In the genomic region with DNA sequence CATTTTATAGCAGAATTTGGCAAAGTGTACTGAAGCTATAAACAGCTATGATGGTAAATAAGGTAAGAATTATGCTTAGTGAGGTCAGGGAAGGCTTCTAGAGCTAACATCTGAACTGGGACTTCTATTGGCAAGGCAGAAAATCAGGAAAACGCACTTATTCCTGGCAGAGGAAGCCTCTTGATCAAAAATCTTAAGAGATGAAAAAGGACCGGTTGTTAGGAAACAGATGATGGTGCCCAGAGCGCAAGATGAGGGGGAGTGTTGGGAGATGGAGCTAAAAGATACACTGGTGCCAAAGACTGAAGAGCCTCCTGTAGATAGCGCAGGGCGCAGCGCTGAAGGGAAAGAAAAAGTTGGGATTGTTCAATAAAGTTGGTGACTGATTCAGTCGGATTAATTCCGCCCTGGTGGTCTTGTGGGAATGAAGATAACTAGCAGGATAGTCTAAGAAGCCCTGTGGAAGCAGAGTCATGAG, we compare ENCODE assay signal across 7 cellular contexts. TPM values are rescaled to one million over a fixed set of nuclear protein-coding genes. Genes with fewer than 3 reads are reported as not detected.
DNase-seq lines count a peak whose midpoint lies in the region; ATAC-seq and TF ChIP-seq lines count a peak whose summit lies in the region.

No MANE protein-coding gene starts in this region.

- H3K9me3 ChIP-seq in heart left ventricle (no peaks in the 10 kb centered on the region), gastrocnemius medialis (no peaks in the 10 kb centered on the region)

- intact Hi-C loops in heart left ventricle (cut with DNase I) (loop anchor here in 5 of 10 donors (2.0 to 5.0 kb wide), 5 partner anchors 54 to 144 kb away; a partner anchor contains a TSS), gastrocnemius medialis (cut with DNase I; ENCODE audit: low total_unique reads) (loop anchor here (1.0 to 5.0 kb wide), 3 partner anchors 94 to 262 kb away; a partner anchor contains a TSS)

- no peaks in the 10 kb centered on the region for H3K9me3 Mint-ChIP-seq in activated CD8-positive, alpha-beta T cell treated with anti-CD3 and anti-CD28 coated beads, Interleukin-2, amount 10 ng/mL, durations not matched to agents 7 days and 5 days (ENCODE audit: insufficient read depth)

- TF ChIP-seq CTCF in heart left ventricle (IDR thresholded peaks at IDR 0.05), result no peak
- no peak for TF ChIP-seq CTCF in gastrocnemius medialis (IDR thresholded peaks at IDR 0.05 in 4 of 5, conservative IDR thresholded peaks at IDR 0.05 in 1 of 5)

- WGBS in heart left ventricle, 4 donors, result 1 to 2% (median 1%) methylated on average over 8 of the region's 8 CpGs

- H3K27me3 Mint-ChIP-seq in activated CD8-positive, alpha-beta T cell treated with anti-CD3 and anti-CD28 coated beads, Interleukin-2, amount 10 ng/mL, durations not matched to agents 7 days and 5 days (ENCODE audit: low read depth), result peaks cover 3% of the 10 kb centered on the region

- POLR2A ChIA-PET in activated CD8-positive, alpha-beta T cell treated with anti-CD3 and anti-CD28 coated beads, Interleukin-2, amount 10 ng/mL, durations not matched to agents 7 days and 5 days (lab: Charles Lee), result interaction anchor here (0.6 to 2.0 kb wide), 6 partner anchors 9 to 768 kb away, joined by 3 to 6 read pairs (median 3); a partner anchor contains a TSS

- H3K36me3 Mint-ChIP-seq in activated CD8-positive, alpha-beta T cell treated with anti-CD3 and anti-CD28 coated beads, Interleukin-2, amount 10 ng/mL, durations not matched to agents 7 days and 5 days (ENCODE audit: low read depth), result peaks cover 16% of the 10 kb centered on the region

- H3K4me3 ChIP-seq in heart left ventricle, result peak overlapping the region; percentile 83 to 99 (median 94)
- H3K4me3 ChIP-seq in gastrocnemius medialis, result peak overlapping the region; percentile 82 to 100 (median 91)

- H3K27ac ChIP-seq in heart left ventricle (peak overlapping the region; percentile 30 to 98 (median 94)), gastrocnemius medialis (peak overlapping the region; percentile 92 to 99 (median 95))

- H3K4me1 ChIP-seq in heart left ventricle (peaks cover 7 to 57% (median 41%) of the 10 kb centered on the region in 12 donors), gastrocnemius medialis (peaks cover 35 to 40% of the 10 kb centered on the region in 2 donors)

- peak overlapping the region; percentile 91 for H3K4me3 Mint-ChIP-seq in activated CD8-positive, alpha-beta T cell treated with anti-CD3 and anti-CD28 coated beads, Interleukin-2, amount 10 ng/mL, durations not matched to agents 7 days and 5 days

- peak overlapping the region; percentile 95 for H3K27ac Mint-ChIP-seq in activated CD8-positive, alpha-beta T cell treated with anti-CD3 and anti-CD28 coated beads, Interleukin-2, amount 10 ng/mL, durations not matched to agents 7 days and 5 days

- H3K27me3 ChIP-seq in heart left ventricle, result no peaks in the 10 kb centered on the region
- H3K27me3 ChIP-seq in gastrocnemius medialis, result no peaks in the 10 kb centered on the region

- in situ Hi-C loops in gastrocnemius medialis (cut with MboI; ENCODE audit: low sequenced_read_pairs in 4 of 4), result no loop called here

- ATAC-seq in GM18517 (IDR thresholded peaks at IDR 0.05; ENCODE audit: unreplicated experiment), result peak; percentile 14
- peak; percentile 4 for ATAC-seq in HG03045 (IDR thresholded peaks at IDR 0.05; ENCODE audit: unreplicated experiment)
- peak; percentile 16 for ATAC-seq in activated CD8-positive, alpha-beta T cell treated with anti-CD3 and anti-CD28 coated beads, Interleukin-2, amount 10 ng/mL, durations not matched to agents 7 days and 5 days
- ATAC-seq in heart left ventricle, result peak in 3 of 4 donors; percentile 2 to 31 (median 11)
- peak; percentile 19 to 25 for ATAC-seq in gastrocnemius medialis

- CTCF ChIA-PET in activated CD8-positive, alpha-beta T cell treated with anti-CD3 and anti-CD28 coated beads, Interleukin-2, amount 10 ng/mL, durations not matched to agents 7 days and 5 days (lab: Charles Lee), result interaction anchor here (0.7 to 2.5 kb wide), 10 partner anchors 9 to 353 kb away, joined by 3 to 9 read pairs (median 4); a partner anchor contains a TSS

- DNase-seq in activated CD8-positive, alpha-beta T cell treated with anti-CD3 and anti-CD28 coated beads, Interleukin-2, amount 10 ng/mL, durations not matched to agents 7 days and 5 days, result peak; percentile 43
- DNase-seq in heart left ventricle (no peak), gastrocnemius medialis (no peak), NCI-H1930 (lab: John Stamatoyannopoulos, UW) (no peak), occipital lobe (lab: John Stamatoyannopoulos, UW) (no peak)

- TF ChIP-seq POLR2A in heart left ventricle (IDR thresholded peaks at IDR 0.05) (no peak), gastrocnemius medialis (IDR thresholded peaks at IDR 0.05) (no peak)

- no peaks in the 10 kb centered on the region for H3K36me3 ChIP-seq in heart left ventricle
- H3K36me3 ChIP-seq in gastrocnemius medialis, result no peaks in the 10 kb centered on the region

- peaks cover 33% of the 10 kb centered on the region for H3K4me1 Mint-ChIP-seq in activated CD8-positive, alpha-beta T cell treated with anti-CD3 and anti-CD28 coated beads, Interleukin-2, amount 10 ng/mL, durations not matched to agents 7 days and 5 days (ENCODE audit: low read depth)

RNA-seq across cellular contexts. Expression of a gene that starts 0.6 kb away (rescaled TPM):
- 10 to 100 TPM; 34.8 to 35.5 TPM for total RNA-seq in activated CD8-positive, alpha-beta T cell treated with anti-CD3 and anti-CD28 coated beads, Interleukin-2, amount 10 ng/mL, durations not matched to agents 7 days and 5 days
- 100 to 1,000 TPM; 172 to 689 (median 257) TPM for total RNA-seq in heart left ventricle
- 100 to 1,000 TPM in 1 of 2 donors, 10 to 100 TPM in 1; 51.4 to 634 TPM for polyA plus RNA-seq in heart left ventricle
- 100 to 1,000 TPM in 2 of 4 donors, 10 to 100 TPM in 2; 40.1 to 115 (median 90.6) TPM for total RNA-seq in gastrocnemius medialis
- 47.1 TPM for total RNA-seq in occipital lobe

RNA-seq across cellular contexts. Expression of a gene that starts 37.0 kb away (rescaled TPM):
- not detected for total RNA-seq in activated CD8-positive, alpha-beta T cell treated with anti-CD3 and anti-CD28 coated beads, Interleukin-2, amount 10 ng/mL, durations not matched to agents 7 days and 5 days
- total RNA-seq in heart left ventricle (not detected), gastrocnemius medialis (not detected), occipital lobe (not detected)
- not detected for polyA plus RNA-seq in heart left ventricle

RNA-seq across cellular contexts. Expression of a gene that starts 53.2 kb away (rescaled TPM):
- total RNA-seq in activated CD8-positive, alpha-beta T cell treated with anti-CD3 and anti-CD28 coated beads, Interleukin-2, amount 10 ng/mL, durations not matched to agents 7 days and 5 days, result 1 to 10 TPM; 5.6 to 8.9 TPM
- total RNA-seq in heart left ventricle (10 to 100 TPM in 6 of 9 donors, 1 to 10 TPM in 3; 6.4 to 22.8 (median 10.4) TPM), gastrocnemius medialis (10 to 100 TPM in 2 of 4 donors, 1 to 10 TPM in 1, under 1 TPM in 1; 0.61 to 15.8 (median 9.3) TPM), occipital lobe (44.1 TPM)
- 10 to 100 TPM in 1 of 2 donors, 1 to 10 TPM in 1; 9.0 to 13.9 TPM for polyA plus RNA-seq in heart left ventricle
